Comparison of ENCODE assay signal across 2 cellular contexts in the genomic region with DNA sequence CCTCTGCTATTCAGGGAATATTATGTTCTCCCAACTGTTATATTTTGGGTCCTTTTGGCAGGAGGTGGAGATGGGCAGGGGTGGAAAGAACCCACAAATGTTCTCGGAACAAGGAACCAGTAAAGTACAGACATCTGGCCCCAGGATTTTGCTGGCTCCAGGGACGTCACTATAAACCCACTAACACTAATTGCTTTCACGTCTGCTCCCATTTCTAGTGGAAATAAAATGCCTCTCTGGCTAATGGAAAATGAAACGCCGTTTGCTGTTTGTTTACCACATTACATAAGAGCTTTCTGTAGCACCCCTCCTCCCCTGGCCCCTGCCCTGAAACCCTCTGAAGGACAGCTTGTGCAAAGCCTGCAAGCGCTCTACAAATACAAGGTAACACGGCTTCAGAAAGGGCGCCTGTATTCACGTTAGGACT.
A peak's percentile ranks its signal among the peaks of the same experiment; 100 is the strongest.
TF ChIP-seq lines count a peak whose summit lies in the region.

No MANE protein-coding gene starts in this region.

TF ChIP-seq in IMR-90, 13 proteins besides CTCF, POLR2A, EP300 and RAD21 (continued from another document):
- TF ChIP-seq, protein P1, sequence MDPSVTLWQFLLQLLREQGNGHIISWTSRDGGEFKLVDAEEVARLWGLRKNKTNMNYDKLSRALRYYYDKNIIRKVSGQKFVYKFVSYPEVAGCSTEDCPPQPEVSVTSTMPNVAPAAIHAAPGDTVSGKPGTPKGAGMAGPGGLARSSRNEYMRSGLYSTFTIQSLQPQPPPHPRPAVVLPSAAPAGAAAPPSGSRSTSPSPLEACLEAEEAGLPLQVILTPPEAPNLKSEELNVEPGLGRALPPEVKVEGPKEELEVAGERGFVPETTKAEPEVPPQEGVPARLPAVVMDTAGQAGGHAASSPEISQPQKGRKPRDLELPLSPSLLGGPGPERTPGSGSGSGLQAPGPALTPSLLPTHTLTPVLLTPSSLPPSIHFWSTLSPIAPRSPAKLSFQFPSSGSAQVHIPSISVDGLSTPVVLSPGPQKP (IDR thresholded peaks at IDR 0.05; ENCODE audit: borderline replicate concordance, low read depth, low read length), result no peak
- no peak for TF ChIP-seq FOS (IDR thresholded peaks at IDR 0.05; ENCODE audit: low read depth, low read length)
- no peak for TF ChIP-seq NFE2L2 (IDR thresholded peaks at IDR 0.05; ENCODE audit: low read depth, low read length)

TF ChIP-seq in liver, 16 proteins besides CTCF, POLR2A, EP300 and RAD21 (continued from another document):
- TF ChIP-seq, protein P2, sequence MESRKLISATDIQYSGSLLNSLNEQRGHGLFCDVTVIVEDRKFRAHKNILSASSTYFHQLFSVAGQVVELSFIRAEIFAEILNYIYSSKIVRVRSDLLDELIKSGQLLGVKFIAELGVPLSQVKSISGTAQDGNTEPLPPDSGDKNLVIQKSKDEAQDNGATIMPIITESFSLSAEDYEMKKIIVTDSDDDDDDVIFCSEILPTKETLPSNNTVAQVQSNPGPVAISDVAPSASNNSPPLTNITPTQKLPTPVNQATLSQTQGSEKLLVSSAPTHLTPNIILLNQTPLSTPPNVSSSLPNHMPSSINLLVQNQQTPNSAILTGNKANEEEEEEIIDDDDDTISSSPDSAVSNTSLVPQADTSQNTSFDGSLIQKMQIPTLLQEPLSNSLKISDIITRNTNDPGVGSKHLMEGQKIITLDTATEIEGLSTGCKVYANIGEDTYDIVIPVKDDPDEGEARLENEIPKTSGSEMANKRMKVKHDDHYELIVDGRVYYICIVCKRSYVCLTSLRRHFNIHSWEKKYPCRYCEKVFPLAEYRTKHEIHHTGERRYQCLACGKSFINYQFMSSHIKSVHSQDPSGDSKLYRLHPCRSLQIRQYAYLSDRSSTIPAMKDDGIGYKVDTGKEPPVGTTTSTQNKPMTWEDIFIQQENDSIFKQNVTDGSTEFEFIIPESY (IDR thresholded peaks at IDR 0.05), result peak; percentile 21
- TF ChIP-seq, protein P3, sequence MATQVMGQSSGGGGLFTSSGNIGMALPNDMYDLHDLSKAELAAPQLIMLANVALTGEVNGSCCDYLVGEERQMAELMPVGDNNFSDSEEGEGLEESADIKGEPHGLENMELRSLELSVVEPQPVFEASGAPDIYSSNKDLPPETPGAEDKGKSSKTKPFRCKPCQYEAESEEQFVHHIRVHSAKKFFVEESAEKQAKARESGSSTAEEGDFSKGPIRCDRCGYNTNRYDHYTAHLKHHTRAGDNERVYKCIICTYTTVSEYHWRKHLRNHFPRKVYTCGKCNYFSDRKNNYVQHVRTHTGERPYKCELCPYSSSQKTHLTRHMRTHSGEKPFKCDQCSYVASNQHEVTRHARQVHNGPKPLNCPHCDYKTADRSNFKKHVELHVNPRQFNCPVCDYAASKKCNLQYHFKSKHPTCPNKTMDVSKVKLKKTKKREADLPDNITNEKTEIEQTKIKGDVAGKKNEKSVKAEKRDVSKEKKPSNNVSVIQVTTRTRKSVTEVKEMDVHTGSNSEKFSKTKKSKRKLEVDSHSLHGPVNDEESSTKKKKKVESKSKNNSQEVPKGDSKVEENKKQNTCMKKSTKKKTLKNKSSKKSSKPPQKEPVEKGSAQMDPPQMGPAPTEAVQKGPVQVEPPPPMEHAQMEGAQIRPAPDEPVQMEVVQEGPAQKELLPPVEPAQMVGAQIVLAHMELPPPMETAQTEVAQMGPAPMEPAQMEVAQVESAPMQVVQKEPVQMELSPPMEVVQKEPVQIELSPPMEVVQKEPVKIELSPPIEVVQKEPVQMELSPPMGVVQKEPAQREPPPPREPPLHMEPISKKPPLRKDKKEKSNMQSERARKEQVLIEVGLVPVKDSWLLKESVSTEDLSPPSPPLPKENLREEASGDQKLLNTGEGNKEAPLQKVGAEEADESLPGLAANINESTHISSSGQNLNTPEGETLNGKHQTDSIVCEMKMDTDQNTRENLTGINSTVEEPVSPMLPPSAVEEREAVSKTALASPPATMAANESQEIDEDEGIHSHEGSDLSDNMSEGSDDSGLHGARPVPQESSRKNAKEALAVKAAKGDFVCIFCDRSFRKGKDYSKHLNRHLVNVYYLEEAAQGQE (IDR thresholded peaks at IDR 0.05), result no peak
- no peak for TF ChIP-seq FOXA2 (IDR thresholded peaks at IDR 0.05)
- no peak for TF ChIP-seq GABPA (IDR thresholded peaks at IDR 0.05 in 1 of 2, conservative IDR thresholded peaks at IDR 0.05 in 1 of 2)
